In genomic region chr22:22716136-22716535, GRCh38 we compare ENCODE assay signal across 21 cellular contexts.
DNase-seq lines count a peak whose midpoint lies in the region; ATAC-seq and TF ChIP-seq lines count a peak whose summit lies in the region.
"Had no signal": no experiment of that assay in that cellular context is flagged by ENCODE, and none has a peak within 500 bp of the region (broad histone marks: within the 10 kb centered on the region; RNA-seq: fewer than 3 reads in every experiment).

No MANE protein-coding gene starts in this region.

- TF ChIP-seq POLR2A in stomach (IDR thresholded peaks at IDR 0.05), result no peak

- POLR2A ChIA-PET in CD8-positive, alpha-beta T cell (lab: Charles Lee), result no interaction called here

- WGBS in stomach, 5 donors, result 87 to 94% (median 89%) methylated on average over 6 of the region's 6 CpGs

- H3K9me3 ChIP-seq in stomach, result no peaks in the 10 kb centered on the region
- no peaks in the 10 kb centered on the region for H3K9me3 ChIP-seq in CD8-positive, alpha-beta T cell (ENCODE audit: low read length)
- H3K9me3 ChIP-seq: A549, BE2C, HAP-1 had no signal

- TF ChIP-seq CTCF in coronary artery (IDR thresholded peaks at IDR 0.05) (no peak), osteocyte (IDR thresholded peaks at IDR 0.05) (no peak), stomach (IDR thresholded peaks at IDR 0.05) (no peak)
- TF ChIP-seq CTCF in CD8-positive, alpha-beta T cell (IDR thresholded peaks at IDR 0.05), result no peak

- peaks cover 11% of the 10 kb centered on the region for H3K4me1 Mint-ChIP-seq in activated naive CD4-positive, alpha-beta T cell treated with anti-CD3 and anti-CD28 coated beads, Interleukin-2, amount 50 U/mL, for 24 hours
- H3K4me1 Mint-ChIP-seq in osteocyte (ENCODE audit: unreplicated experiment), result no peaks in the 10 kb centered on the region
- H3K4me1 Mint-ChIP-seq in CD8-positive, alpha-beta T cell (ENCODE audit: low read depth), result peaks cover 18% of the 10 kb centered on the region

- H3K4me3 ChIP-seq in coronary artery, result no peak overlapping the region
- no peak overlapping the region for H3K4me3 ChIP-seq in stomach
- H3K4me3 ChIP-seq in CD8-positive, alpha-beta T cell (ENCODE audit: low read depth, low read length), result no peak overlapping the region
- H3K4me3 ChIP-seq: A549, HAP-1 had no signal

- CTCF ChIA-PET in CD8-positive, alpha-beta T cell (lab: Charles Lee), result interaction anchor here (1.1 to 1.9 kb wide), 4 partner anchors 29 to 168 kb away, joined by 4 to 7 read pairs (median 6); no protein-coding TSS in a partner anchor

- H3K27me3 Mint-ChIP-seq in activated naive CD4-positive, alpha-beta T cell treated with anti-CD3 and anti-CD28 coated beads, Interleukin-2, amount 50 U/mL, for 24 hours, result no peaks in the 10 kb centered on the region
- peaks cover 26% of the 10 kb centered on the region for H3K27me3 Mint-ChIP-seq in osteocyte (ENCODE audit: unreplicated experiment)
- no peaks in the 10 kb centered on the region for H3K27me3 Mint-ChIP-seq in CD8-positive, alpha-beta T cell (ENCODE audit: low read depth)
- H3K27me3 Mint-ChIP-seq: CD4-positive, CD25-positive, alpha-beta regulatory T cell; CD8-positive, alpha-beta memory T cell had no signal

- intact Hi-C loops in stomach (cut with DNase I; ENCODE audit: low total_unique reads), result no loop called here
- intact Hi-C loops in CD8-positive, alpha-beta T cell (cut with DNase I, micrococcal nuclease), result no loop called here

- DNase-seq in activated naive CD4-positive, alpha-beta T cell treated with anti-CD3 and anti-CD28 coated beads, Interleukin-2, amount 50 U/mL, for 16 hours, result no peak
- DNase-seq in coronary artery (ENCODE audit: low spot score) (peak; percentile 59), osteocyte (ENCODE audit: extremely low spot score, unreplicated experiment) (peak; percentile 49), stomach (no peak)
- no peak for DNase-seq in CD8-positive, alpha-beta T cell
- DNase-seq: 8988T; ACHN; AML-193; BE2C; CD4-positive, CD25-positive, alpha-beta regulatory T cell; CD8-positive, alpha-beta memory T cell; DMS 273 treated with DMSO at 0.1 percent for 48 hours; DMS79; GF-D8; GOT3; HFFc6 had no signal

- H3K9me3 Mint-ChIP-seq in activated naive CD4-positive, alpha-beta T cell treated with anti-CD3 and anti-CD28 coated beads, Interleukin-2, amount 50 U/mL, for 24 hours, result no peaks in the 10 kb centered on the region
- H3K9me3 Mint-ChIP-seq in osteocyte (ENCODE audit: unreplicated experiment), result no peaks in the 10 kb centered on the region
- no peaks in the 10 kb centered on the region for H3K9me3 Mint-ChIP-seq in CD8-positive, alpha-beta T cell
- H3K9me3 Mint-ChIP-seq: CD4-positive, CD25-positive, alpha-beta regulatory T cell; CD8-positive, alpha-beta memory T cell; HFFc6 had no signal

- peaks cover 0 to 11% (median 0%) of the 10 kb centered on the region in 3 donors for H3K27me3 ChIP-seq in stomach
- no peaks in the 10 kb centered on the region for H3K27me3 ChIP-seq in CD8-positive, alpha-beta T cell (ENCODE audit: insufficient read depth, low read length)

- peak overlapping the region; percentile 12 for H3K27ac Mint-ChIP-seq in activated naive CD4-positive, alpha-beta T cell treated with anti-CD3 and anti-CD28 coated beads, Interleukin-2, amount 50 U/mL, for 24 hours
- H3K27ac Mint-ChIP-seq in osteocyte (ENCODE audit: unreplicated experiment), result no peak overlapping the region
- H3K27ac Mint-ChIP-seq in CD8-positive, alpha-beta T cell, result no peak overlapping the region
- H3K27ac Mint-ChIP-seq: CD4-positive, CD25-positive, alpha-beta regulatory T cell; HFFc6 had no signal

- no peak overlapping the region for H3K4me3 Mint-ChIP-seq in activated naive CD4-positive, alpha-beta T cell treated with anti-CD3 and anti-CD28 coated beads, Interleukin-2, amount 50 U/mL, for 24 hours
- H3K4me3 Mint-ChIP-seq in osteocyte (ENCODE audit: unreplicated experiment), result no peak overlapping the region
- H3K4me3 Mint-ChIP-seq in CD8-positive, alpha-beta T cell, result no peak overlapping the region
- H3K4me3 Mint-ChIP-seq: CD4-positive, CD25-positive, alpha-beta regulatory T cell; CD8-positive, alpha-beta memory T cell; HFFc6 had no signal

- H3K4me1 ChIP-seq in stomach, result peaks cover 0 to 5% (median 2%) of the 10 kb centered on the region in 4 donors
- peaks cover 12% of the 10 kb centered on the region for H3K4me1 ChIP-seq in CD8-positive, alpha-beta T cell (ENCODE audit: insufficient read depth, low read length)
- H3K4me1 ChIP-seq: BE2C, HAP-1 had no signal

- H3K27ac ChIP-seq in coronary artery (no peak overlapping the region), stomach (no peak overlapping the region)
- H3K27ac ChIP-seq in CD8-positive, alpha-beta T cell (ENCODE audit: low read depth, low read length), result no peak overlapping the region
- H3K27ac ChIP-seq: A549, C4-2B had no signal

- ATAC-seq in HG03196 (IDR thresholded peaks at IDR 0.05; ENCODE audit: unreplicated experiment), result no peak
- ATAC-seq in CD8-positive, alpha-beta T cell, result no peak
- ATAC-seq: A549 had no signal

- no peaks in the 10 kb centered on the region for H3K36me3 ChIP-seq in stomach
- no peaks in the 10 kb centered on the region for H3K36me3 ChIP-seq in CD8-positive, alpha-beta T cell (ENCODE audit: insufficient read depth, low read length)
- H3K36me3 ChIP-seq: BE2C, HAP-1 had no signal

- H3K36me3 Mint-ChIP-seq in activated naive CD4-positive, alpha-beta T cell treated with anti-CD3 and anti-CD28 coated beads, Interleukin-2, amount 50 U/mL, for 24 hours, result no peaks in the 10 kb centered on the region
- H3K36me3 Mint-ChIP-seq in osteocyte (ENCODE audit: unreplicated experiment), result no peaks in the 10 kb centered on the region
- no peaks in the 10 kb centered on the region for H3K36me3 Mint-ChIP-seq in CD8-positive, alpha-beta T cell
- H3K36me3 Mint-ChIP-seq: CD4-positive, CD25-positive, alpha-beta regulatory T cell; CD8-positive, alpha-beta memory T cell had no signal

- no peak for TF ChIP-seq EP300 in stomach (IDR thresholded peaks at IDR 0.05)

Comparison
In these comparisons a context has a peak if more than half of its experiments do, and no peak if none do; other contexts are left out.
1. DNase-seq: peak in coronary artery (single experiment) and osteocyte (single experiment); none in activated naive CD4-positive, alpha-beta T cell treated with anti-CD3 and anti-CD28 coated beads, Interleukin-2, amount 50 U/mL, for 16 hours (single experiment), stomach (single experiment) and CD8-positive, alpha-beta T cell (0 of 7).